In the genomic region with DNA sequence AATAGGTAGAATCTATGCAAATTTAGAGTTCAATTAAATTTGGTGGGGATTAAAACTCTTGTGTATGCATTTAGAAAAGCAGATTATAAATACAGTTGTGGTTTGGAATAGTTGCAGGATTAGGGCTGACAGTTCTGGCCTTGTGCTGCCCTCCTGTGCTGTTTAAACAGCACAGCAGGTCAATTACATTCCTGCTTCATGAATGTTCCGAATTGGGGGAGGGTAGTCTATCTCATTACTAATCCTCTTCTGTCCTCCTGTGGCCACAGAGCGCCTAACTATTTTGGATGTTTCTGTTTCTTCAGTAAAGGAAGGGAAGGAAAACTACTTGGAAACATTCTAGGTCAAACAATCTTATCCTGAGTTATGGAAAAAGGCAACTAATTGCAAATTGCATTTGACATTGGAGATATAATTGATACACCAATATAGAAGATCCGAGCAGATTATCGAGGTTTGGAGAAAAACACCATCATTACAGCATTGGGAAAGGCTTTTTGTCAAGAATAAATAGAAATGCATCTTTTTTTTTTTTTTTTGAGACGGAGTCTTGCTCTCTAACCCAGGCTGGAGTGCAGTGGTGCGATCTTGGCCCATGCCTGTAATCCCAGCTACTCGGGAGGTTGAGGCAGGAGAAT, we compare ENCODE assay signal across 8 cellular contexts. TPM values are rescaled to one million over a fixed set of nuclear protein-coding genes. Genes with fewer than 3 reads are reported as not detected.
DNase-seq lines count a peak whose midpoint lies in the region; ATAC-seq and TF ChIP-seq lines count a peak whose summit lies in the region.

No MANE protein-coding gene starts in this region.

- no peaks in the 10 kb centered on the region for H3K27me3 Mint-ChIP-seq in CD8-positive, alpha-beta memory T cell

- H3K9me3 ChIP-seq in CD8-positive, alpha-beta memory T cell (ENCODE audit: low read length), result no peaks in the 10 kb centered on the region
- H3K9me3 ChIP-seq in adrenal gland (replicated peaks in 1 of 3) (no peaks in the 10 kb centered on the region), heart right ventricle (no peaks in the 10 kb centered on the region)

- DNase-seq in CD8-positive, alpha-beta memory T cell, result peak in 1 of 5 donors; percentile 37
- peak; percentile 83 for DNase-seq in NCI-H526 treated with DMSO at 0.1 percent for 48 hours (lab: John Stamatoyannopoulos, UW)
- DNase-seq in adrenal gland, result peak; percentile 70 to 90 (median 79)
- peak in 1 of 2 donors; percentile 63 for DNase-seq in heart right ventricle
- DNase-seq in pulmonary artery endothelial cell (ENCODE audit: low read depth, low spot score), result peak; percentile 75

- TF ChIP-seq CTCF in adrenal gland (IDR thresholded peaks at IDR 0.05) (peak; percentile 76 to 100 (median 100)), heart right ventricle (IDR thresholded peaks at IDR 0.05) (peak; percentile 58 to 95 (median 82))

- H3K4me1 Mint-ChIP-seq in CD8-positive, alpha-beta memory T cell, result peaks cover 12 to 19% (median 15%) of the 10 kb centered on the region in 3 donors

- intact Hi-C loops in adrenal gland (cut with DNase I), result loop anchor here (5.0 to 10.0 kb wide), 2 partner anchors 327 to 330 kb away; no protein-coding TSS in a partner anchor
- intact Hi-C loops in heart right ventricle (cut with DNase I), result loop anchor here in 7 of 10 donors (2.0 to 10.0 kb wide), 6 partner anchors 47 to 330 kb away; a partner anchor contains a TSS

- WGBS in adrenal gland, 4 donors, result 22 to 32% (median 27%) methylated on average over 7 of the region's 7 CpGs
- 42 to 46% methylated on average over 7 of the region's 7 CpGs for WGBS in heart right ventricle, 2 donors

- H3K36me3 Mint-ChIP-seq in CD8-positive, alpha-beta memory T cell, result no peaks in the 10 kb centered on the region

- no peaks in the 10 kb centered on the region for H3K27me3 ChIP-seq in CD8-positive, alpha-beta memory T cell (ENCODE audit: insufficient read depth, low read length, poor library complexity, severe bottlenecking)
- H3K27me3 ChIP-seq in adrenal gland, result no peaks in the 10 kb centered on the region
- no peaks in the 10 kb centered on the region for H3K27me3 ChIP-seq in heart right ventricle

- TF ChIP-seq POLR2A in adrenal gland (IDR thresholded peaks at IDR 0.05), result no peak

- peak overlapping the region in 3 of 7 donors; percentile 4 to 43 (median 26) for H3K4me3 Mint-ChIP-seq in CD8-positive, alpha-beta memory T cell

- peak overlapping the region in 7 of 8 donors; percentile 1 to 86 (median 32) for H3K27ac Mint-ChIP-seq in CD8-positive, alpha-beta memory T cell

- ATAC-seq in GM18868 (IDR thresholded peaks at IDR 0.05; ENCODE audit: unreplicated experiment) (peak; percentile 85), HG03460 (IDR thresholded peaks at IDR 0.05; ENCODE audit: unreplicated experiment) (peak; percentile 79), heart right ventricle (peak; percentile 94 to 99 (median 98)), HG02571 (IDR thresholded peaks at IDR 0.05; ENCODE audit: unreplicated experiment) (no peak)

- no peaks in the 10 kb centered on the region for H3K9me3 Mint-ChIP-seq in CD8-positive, alpha-beta memory T cell

- POLR2A ChIA-PET in CD8-positive, alpha-beta memory T cell (lab: Charles Lee), result interaction anchor here (0.6 to 1.2 kb wide), 3 partner anchors 8 to 59 kb away, joined by 5 to 10 read pairs (median 9); no protein-coding TSS in a partner anchor

- no peak overlapping the region for H3K27ac ChIP-seq in CD8-positive, alpha-beta memory T cell (ENCODE audit: low read depth, low read length)
- H3K27ac ChIP-seq in adrenal gland (no peak overlapping the region), heart right ventricle (peak overlapping the region in 1 of 10 donors; percentile 15)

- H3K4me3 ChIP-seq in CD8-positive, alpha-beta memory T cell (ENCODE audit: low read length), result no peak overlapping the region
- H3K4me3 ChIP-seq in adrenal gland, result no peak overlapping the region
- H3K4me3 ChIP-seq in heart right ventricle, result no peak overlapping the region

- H3K36me3 ChIP-seq in CD8-positive, alpha-beta memory T cell (ENCODE audit: insufficient read depth, low read length), result no peaks in the 10 kb centered on the region
- no peaks in the 10 kb centered on the region for H3K36me3 ChIP-seq in adrenal gland (replicated peaks in 1 of 2)
- H3K36me3 ChIP-seq in heart right ventricle, result no peaks in the 10 kb centered on the region

- peaks cover 33% of the 10 kb centered on the region for H3K4me1 ChIP-seq in CD8-positive, alpha-beta memory T cell (ENCODE audit: insufficient read depth, low read length)
- H3K4me1 ChIP-seq in adrenal gland (replicated peaks in 1 of 2) (peaks cover 0 to 7% of the 10 kb centered on the region in 2 donors), heart right ventricle (peaks cover 0 to 11% (median 3%) of the 10 kb centered on the region in 9 donors)

- CTCF ChIA-PET in CD8-positive, alpha-beta memory T cell (lab: Charles Lee), result interaction anchor here (1.0 to 1.5 kb wide), 6 partner anchors 11 to 328 kb away, joined by 3 to 6 read pairs (median 3); no protein-coding TSS in a partner anchor

RNA-seq across cellular contexts. Expression of a gene that starts 8.7 kb away (rescaled TPM):
- 1 to 10 TPM; 9.1 TPM for total RNA-seq in CD8-positive, alpha-beta memory T cell
- polyA plus RNA-seq in CD8-positive, alpha-beta memory T cell, result 1.3 TPM
- total RNA-seq in adrenal gland (1 to 10 TPM in 2 of 8 donors, under 1 TPM in 3, not detected in 3; 0.56 to 1.1 (median 0.68) TPM), heart right ventricle (under 1 TPM in 1 of 10 donors, not detected in 9; 0.56 TPM), pulmonary artery endothelial cell (0.33 and 0.78 TPM in 2 replicates)
- polyA plus RNA-seq in adrenal gland (1 to 10 TPM in 2 of 3 donors, under 1 TPM in 1; 0.98 to 1.8 (median 1.1) TPM), heart right ventricle (under 1 TPM; 0.09 to 0.15 TPM)

RNA-seq across cellular contexts. Expression of a gene that starts 12.5 kb away (rescaled TPM):
- total RNA-seq in CD8-positive, alpha-beta memory T cell, result 10 to 100 TPM; 47.1 to 48.7 TPM
- polyA plus RNA-seq in CD8-positive, alpha-beta memory T cell, result 10.0 TPM
- total RNA-seq in adrenal gland, result 10 to 100 TPM; 37.9 to 97.8 (median 71.1) TPM
- polyA plus RNA-seq in adrenal gland, result 10 to 100 TPM; 18.2 to 80.3 (median 25.3) TPM
- total RNA-seq in heart right ventricle, result 10 to 100 TPM; 26.3 to 56.2 (median 39.2) TPM
- 10 to 100 TPM; 20.8 to 21.7 TPM for polyA plus RNA-seq in heart right ventricle
- 49.5 and 56.7 TPM in 2 replicates for total RNA-seq in pulmonary artery endothelial cell
